ENCODE assay signal across 8 cellular contexts in genomic region chr19:49362048-49362925, GRCh38. TPM values are rescaled to one million over a fixed set of nuclear protein-coding genes. Genes with fewer than 3 reads are reported as not detected.
DNase-seq lines count a peak whose midpoint lies in the region; ATAC-seq and TF ChIP-seq lines count a peak whose summit lies in the region.

TSS of gene TEAD2 (minus strand) at chr19:49362416. CDS start at chr19:49360075, 2,341 bp downstream.

- POLR2A ChIA-PET in naive thymus-derived CD4-positive, alpha-beta T cell (lab: Charles Lee): interaction anchor here (0.6 kb wide), 2 partner anchors 201 to 271 kb away, joined by 4 to 6 read pairs; no protein-coding TSS in a partner anchor

- no peak for TF ChIP-seq CTCF in WI38 (IDR thresholded peaks at IDR 0.05; ENCODE audit: low read depth, low read length)
- TF ChIP-seq CTCF in fibroblast of mammary gland (conservative IDR thresholded peaks at IDR 0.05; ENCODE audit: control insufficient read depth, insufficient read depth, low read depth, low read length): no peak

- CTCF ChIA-PET in naive thymus-derived CD4-positive, alpha-beta T cell (lab: Charles Lee): no interaction called here

- peaks cover 5 to 21% (median 12%) of the 10 kb centered on the region in 7 donors for H3K4me1 Mint-ChIP-seq in naive thymus-derived CD4-positive, alpha-beta T cell

- H3K36me3 Mint-ChIP-seq in naive thymus-derived CD4-positive, alpha-beta T cell: no peaks in the 10 kb centered on the region

- H3K9me3 Mint-ChIP-seq in naive thymus-derived CD4-positive, alpha-beta T cell: peaks cover 0 to 2% (median 0%) of the 10 kb centered on the region in 11 donors

- H3K4me1 ChIP-seq in naive thymus-derived CD4-positive, alpha-beta T cell (ENCODE audit: control insufficient read depth in 2 of 2, insufficient read depth in 2 of 2, low read length in 2 of 2): peaks cover 11 to 28% of the 10 kb centered on the region in 2 donors

- peak within 1 kb of the TSS in 4 of 9 donors; percentile 37 to 54 (median 40) for H3K27ac Mint-ChIP-seq in naive thymus-derived CD4-positive, alpha-beta T cell

- no peak within 1 kb of the TSS for H3K27ac ChIP-seq in naive thymus-derived CD4-positive, alpha-beta T cell (ENCODE audit: low read depth, low read length)

- peaks cover 5 to 18% of the 10 kb centered on the region in 2 donors for H3K27me3 ChIP-seq in naive thymus-derived CD4-positive, alpha-beta T cell (ENCODE audit: control insufficient read depth in 2 of 2, insufficient read depth in 2 of 2, low read length in 2 of 2)

- no peaks in the 10 kb centered on the region for H3K9me3 ChIP-seq in naive thymus-derived CD4-positive, alpha-beta T cell (ENCODE audit: control insufficient read depth in 2 of 3, low read length in 3 of 3)

- H3K4me3 ChIP-seq in WI38 (ENCODE audit: low read depth, low read length): peak within 1 kb of the TSS; percentile 93
- H3K4me3 ChIP-seq in fibroblast of mammary gland (ENCODE audit: control insufficient read depth, low read depth, low read length): peak within 1 kb of the TSS; percentile 80
- peak within 1 kb of the TSS; percentile 47 for H3K4me3 ChIP-seq in naive thymus-derived CD4-positive, alpha-beta T cell (ENCODE audit: low read length)

- intact Hi-C loops in naive thymus-derived CD4-positive, alpha-beta T cell (cut with micrococcal nuclease): loop anchor here (1.0 to 5.0 kb wide), 2 partner anchors 27 to 60 kb away; partner anchors contain the start of gene CD37 (in 2 of the 2)

- peak within 1 kb of the TSS in 8 of 10 donors; percentile 8 to 75 (median 52) for H3K4me3 Mint-ChIP-seq in naive thymus-derived CD4-positive, alpha-beta T cell

- peaks cover 0 to 38% (median 16%) of the 10 kb centered on the region in 5 donors for H3K27me3 Mint-ChIP-seq in naive thymus-derived CD4-positive, alpha-beta T cell

- H3K36me3 ChIP-seq in naive thymus-derived CD4-positive, alpha-beta T cell (ENCODE audit: control insufficient read depth in 2 of 3, insufficient read depth in 3 of 3, low read length in 3 of 3): no peaks in the 10 kb centered on the region

- ATAC-seq in naive thymus-derived CD4-positive, alpha-beta T cell: no peak

- DNase-seq in NCI-H748 (lab: John Stamatoyannopoulos, UW; ENCODE audit: unreplicated experiment): peak; percentile 34
- DNase-seq in NCI-H748 treated with DMSO at 0.1 percent for 48 hours (lab: John Stamatoyannopoulos, UW): no peak
- DNase-seq in fibroblast of mammary gland (ENCODE audit: low read depth): peak; percentile 22
- DNase-seq in naive thymus-derived CD4-positive, alpha-beta T cell: peak in 6 of 9 donors; percentile 11 to 35 (median 26)
- no peak for DNase-seq in middle frontal gyrus (ENCODE audit: extremely low spot score, low spot score)
- no peak for DNase-seq in hippocampal formation (lab: John Stamatoyannopoulos, UW)
- DNase-seq in NCI-H510A treated with DMSO at 0.1 percent for 48 hours (lab: John Stamatoyannopoulos, UW): no peak

RNA-seq across cellular contexts. Expression of gene TEAD2, which starts in this region (rescaled TPM):
- under 1 TPM in 1 of 5 experiments, not detected in 4; 0.29 TPM for total RNA-seq in naive thymus-derived CD4-positive, alpha-beta T cell
- polyA plus RNA-seq in naive thymus-derived CD4-positive, alpha-beta T cell: not detected

Comparison
In these comparisons a context has a peak if more than half of its experiments do, and no peak if none do; other contexts are left out.
1. DNase-seq: peak in NCI-H748 (single experiment) and fibroblast of mammary gland (single experiment); none in NCI-H748 treated with DMSO at 0.1 percent for 48 hours (single experiment), middle frontal gyrus (single experiment), hippocampal formation (0 of 2) and NCI-H510A treated with DMSO at 0.1 percent for 48 hours (single experiment).
2. Peak in DNase-seq and H3K4me3 ChIP-seq in naive thymus-derived CD4-positive, alpha-beta T cell; RNA of the gene not detected or under 1 TPM.
3. Peak in every context shown above with its lines, with median percentiles within 50 percentile points of each other: H3K4me3 ChIP-seq.